In the genomic region with DNA sequence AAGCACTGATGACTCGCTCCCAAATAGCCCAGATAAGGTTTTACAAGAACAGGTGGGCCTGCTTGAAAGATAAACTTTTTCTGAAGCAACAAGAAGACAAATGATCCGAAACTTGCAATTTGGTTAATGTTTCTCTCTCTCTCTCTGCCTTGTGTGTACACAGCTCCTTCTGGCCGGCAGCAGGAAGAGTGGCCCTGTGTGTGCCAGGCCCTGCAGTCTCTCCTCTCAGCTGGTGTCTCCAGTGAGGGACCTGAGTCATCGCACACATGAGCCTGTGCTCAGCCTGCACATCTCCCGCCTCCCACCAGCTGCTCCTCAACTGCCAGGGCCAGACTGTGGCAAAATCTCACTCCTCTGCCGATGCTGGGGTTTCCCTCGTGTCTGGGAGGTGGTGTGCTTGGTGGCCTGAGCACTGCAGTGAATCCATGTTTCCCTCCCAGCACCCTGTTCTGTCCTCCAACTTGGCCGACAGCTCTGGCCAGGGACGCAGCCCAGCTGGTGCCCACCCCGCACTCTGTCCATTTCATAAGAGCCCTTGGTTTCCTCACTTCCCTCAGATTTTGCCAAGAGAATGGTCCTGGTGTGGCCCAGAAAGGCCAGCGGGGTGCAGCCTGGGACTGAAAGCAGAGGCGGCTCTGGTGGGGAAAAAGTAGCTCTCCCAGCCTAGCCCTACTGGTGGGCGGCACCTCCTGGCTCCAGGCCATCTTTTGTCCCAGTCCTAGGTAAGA, we compare ENCODE assay signal across 1 cellular context.
TF ChIP-seq lines count a peak whose summit lies in the region.

No MANE protein-coding gene starts in this region.

TF ChIP-seq in GM23338, 12 proteins besides CTCF, POLR2A, EP300 and RAD21 (continued from another document):
- TF ChIP-seq, protein P1, sequence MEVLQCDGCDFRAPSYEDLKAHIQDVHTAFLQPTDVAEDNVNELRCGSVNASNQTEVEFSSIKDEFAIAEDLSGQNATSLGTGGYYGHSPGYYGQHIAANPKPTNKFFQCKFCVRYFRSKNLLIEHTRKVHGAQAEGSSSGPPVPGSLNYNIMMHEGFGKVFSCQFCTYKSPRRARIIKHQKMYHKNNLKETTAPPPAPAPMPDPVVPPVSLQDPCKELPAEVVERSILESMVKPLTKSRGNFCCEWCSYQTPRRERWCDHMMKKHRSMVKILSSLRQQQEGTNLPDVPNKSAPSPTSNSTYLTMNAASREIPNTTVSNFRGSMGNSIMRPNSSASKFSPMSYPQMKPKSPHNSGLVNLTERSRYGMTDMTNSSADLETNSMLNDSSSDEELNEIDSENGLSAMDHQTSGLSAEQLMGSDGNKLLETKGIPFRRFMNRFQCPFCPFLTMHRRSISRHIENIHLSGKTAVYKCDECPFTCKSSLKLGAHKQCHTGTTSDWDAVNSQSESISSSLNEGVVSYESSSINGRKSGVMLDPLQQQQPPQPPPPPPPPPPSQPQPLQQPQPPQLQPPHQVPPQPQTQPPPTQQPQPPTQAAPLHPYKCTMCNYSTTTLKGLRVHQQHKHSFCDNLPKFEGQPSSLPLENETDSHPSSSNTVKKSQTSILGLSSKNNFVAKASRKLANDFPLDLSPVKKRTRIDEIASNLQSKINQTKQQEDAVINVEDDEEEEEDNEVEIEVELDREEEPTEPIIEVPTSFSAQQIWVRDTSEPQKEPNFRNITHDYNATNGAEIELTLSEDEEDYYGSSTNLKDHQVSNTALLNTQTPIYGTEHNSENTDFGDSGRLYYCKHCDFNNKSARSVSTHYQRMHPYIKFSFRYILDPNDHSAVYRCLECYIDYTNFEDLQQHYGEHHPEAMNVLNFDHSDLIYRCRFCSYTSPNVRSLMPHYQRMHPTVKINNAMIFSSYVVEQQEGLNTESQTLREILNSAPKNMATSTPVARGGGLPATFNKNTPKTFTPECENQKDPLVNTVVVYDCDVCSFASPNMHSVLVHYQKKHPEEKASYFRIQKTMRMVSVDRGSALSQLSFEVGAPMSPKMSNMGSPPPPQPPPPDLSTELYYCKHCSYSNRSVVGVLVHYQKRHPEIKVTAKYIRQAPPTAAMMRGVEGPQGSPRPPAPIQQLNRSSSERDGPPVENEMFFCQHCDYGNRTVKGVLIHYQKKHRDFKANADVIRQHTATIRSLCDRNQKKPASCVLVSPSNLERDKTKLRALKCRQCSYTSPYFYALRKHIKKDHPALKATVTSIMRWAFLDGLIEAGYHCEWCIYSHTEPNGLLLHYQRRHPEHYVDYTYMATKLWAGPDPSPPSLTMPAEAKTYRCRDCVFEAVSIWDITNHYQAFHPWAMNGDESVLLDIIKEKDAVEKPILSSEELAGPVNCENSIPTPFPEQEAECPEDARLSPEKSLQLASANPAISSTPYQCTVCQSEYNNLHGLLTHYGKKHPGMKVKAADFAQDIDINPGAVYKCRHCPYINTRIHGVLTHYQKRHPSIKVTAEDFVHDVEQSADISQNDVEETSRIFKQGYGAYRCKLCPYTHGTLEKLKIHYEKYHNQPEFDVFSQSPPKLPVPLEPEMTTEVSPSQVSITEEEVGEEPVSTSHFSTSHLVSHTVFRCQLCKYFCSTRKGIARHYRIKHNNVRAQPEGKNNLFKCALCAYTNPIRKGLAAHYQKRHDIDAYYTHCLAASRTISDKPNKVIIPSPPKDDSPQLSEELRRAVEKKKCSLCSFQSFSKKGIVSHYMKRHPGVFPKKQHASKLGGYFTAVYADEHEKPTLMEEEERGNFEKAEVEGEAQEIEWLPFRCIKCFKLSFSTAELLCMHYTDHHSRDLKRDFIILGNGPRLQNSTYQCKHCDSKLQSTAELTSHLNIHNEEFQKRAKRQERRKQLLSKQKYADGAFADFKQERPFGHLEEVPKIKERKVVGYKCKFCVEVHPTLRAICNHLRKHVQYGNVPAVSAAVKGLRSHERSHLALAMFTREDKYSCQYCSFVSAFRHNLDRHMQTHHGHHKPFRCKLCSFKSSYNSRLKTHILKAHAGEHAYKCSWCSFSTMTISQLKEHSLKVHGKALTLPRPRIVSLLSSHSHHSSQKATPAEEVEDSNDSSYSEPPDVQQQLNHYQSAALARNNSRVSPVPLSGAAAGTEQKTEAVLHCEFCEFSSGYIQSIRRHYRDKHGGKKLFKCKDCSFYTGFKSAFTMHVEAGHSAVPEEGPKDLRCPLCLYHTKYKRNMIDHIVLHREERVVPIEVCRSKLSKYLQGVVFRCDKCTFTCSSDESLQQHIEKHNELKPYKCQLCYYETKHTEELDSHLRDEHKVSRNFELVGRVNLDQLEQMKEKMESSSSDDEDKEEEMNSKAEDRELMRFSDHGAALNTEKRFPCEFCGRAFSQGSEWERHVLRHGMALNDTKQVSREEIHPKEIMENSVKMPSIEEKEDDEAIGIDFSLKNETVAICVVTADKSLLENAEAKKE (CRISPR knock-in tag; IDR thresholded peaks at IDR 0.05) = no peak
- TF ChIP-seq EZH2 (IDR thresholded peaks at IDR 0.05; ENCODE audit: low read depth, unreplicated experiment) (no peak), ETS1 (IDR thresholded peaks at IDR 0.05) (no peak), STAT1 (IDR thresholded peaks at IDR 0.05; ENCODE audit: unreplicated experiment) (no peak), CREB1 (CRISPR knock-in tag; IDR thresholded peaks at IDR 0.05; ENCODE audit: low read depth) (no peak), EZH2phosphoT487 (IDR thresholded peaks at IDR 0.05; ENCODE audit: unreplicated experiment) (no peak), ZNF114 (CRISPR knock-in tag; IDR thresholded peaks at IDR 0.05) (no peak)
- TF ChIP-seq, protein P2, sequence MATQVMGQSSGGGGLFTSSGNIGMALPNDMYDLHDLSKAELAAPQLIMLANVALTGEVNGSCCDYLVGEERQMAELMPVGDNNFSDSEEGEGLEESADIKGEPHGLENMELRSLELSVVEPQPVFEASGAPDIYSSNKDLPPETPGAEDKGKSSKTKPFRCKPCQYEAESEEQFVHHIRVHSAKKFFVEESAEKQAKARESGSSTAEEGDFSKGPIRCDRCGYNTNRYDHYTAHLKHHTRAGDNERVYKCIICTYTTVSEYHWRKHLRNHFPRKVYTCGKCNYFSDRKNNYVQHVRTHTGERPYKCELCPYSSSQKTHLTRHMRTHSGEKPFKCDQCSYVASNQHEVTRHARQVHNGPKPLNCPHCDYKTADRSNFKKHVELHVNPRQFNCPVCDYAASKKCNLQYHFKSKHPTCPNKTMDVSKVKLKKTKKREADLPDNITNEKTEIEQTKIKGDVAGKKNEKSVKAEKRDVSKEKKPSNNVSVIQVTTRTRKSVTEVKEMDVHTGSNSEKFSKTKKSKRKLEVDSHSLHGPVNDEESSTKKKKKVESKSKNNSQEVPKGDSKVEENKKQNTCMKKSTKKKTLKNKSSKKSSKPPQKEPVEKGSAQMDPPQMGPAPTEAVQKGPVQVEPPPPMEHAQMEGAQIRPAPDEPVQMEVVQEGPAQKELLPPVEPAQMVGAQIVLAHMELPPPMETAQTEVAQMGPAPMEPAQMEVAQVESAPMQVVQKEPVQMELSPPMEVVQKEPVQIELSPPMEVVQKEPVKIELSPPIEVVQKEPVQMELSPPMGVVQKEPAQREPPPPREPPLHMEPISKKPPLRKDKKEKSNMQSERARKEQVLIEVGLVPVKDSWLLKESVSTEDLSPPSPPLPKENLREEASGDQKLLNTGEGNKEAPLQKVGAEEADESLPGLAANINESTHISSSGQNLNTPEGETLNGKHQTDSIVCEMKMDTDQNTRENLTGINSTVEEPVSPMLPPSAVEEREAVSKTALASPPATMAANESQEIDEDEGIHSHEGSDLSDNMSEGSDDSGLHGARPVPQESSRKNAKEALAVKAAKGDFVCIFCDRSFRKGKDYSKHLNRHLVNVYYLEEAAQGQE (IDR thresholded peaks at IDR 0.05; ENCODE audit: unreplicated experiment) = no peak
